In genomic region chr2:24970483-24971299, GRCh38 we compare ENCODE assay signal across 8 cellular contexts. TPM values are rescaled to one million over a fixed set of nuclear protein-coding genes. Genes with fewer than 3 reads are reported as not detected.
DNase-seq lines count a peak whose midpoint lies in the region; ATAC-seq and TF ChIP-seq lines count a peak whose summit lies in the region.

No MANE protein-coding gene starts in this region.

- ATAC-seq in mucosa of descending colon (no peak), GM18873 (IDR thresholded peaks at IDR 0.05; ENCODE audit: low FRiP score, unreplicated experiment) (no peak)

- intact Hi-C loops in mucosa of descending colon (cut with DNase I, micrococcal nuclease), result no loop called here

- H3K36me3 ChIP-seq in ES-I3 (ENCODE audit: insufficient read depth, low read length) (no peaks in the 10 kb centered on the region; the same call in 1 of the 2 replicates), mucosa of descending colon (ENCODE audit: low read depth) (no peaks in the 10 kb centered on the region)

- no peaks in the 10 kb centered on the region; the same call in 1 of the 2 replicates for H3K4me1 ChIP-seq in ES-I3 (ENCODE audit: insufficient read depth, low read length)
- H3K4me1 ChIP-seq in mucosa of descending colon (ENCODE audit: low read depth), result peaks cover 4% of the 10 kb centered on the region

- H3K9ac ChIP-seq in ES-I3 (ENCODE audit: low read depth, low read length), result peak overlapping the region; percentile 95

- peak; percentile 4 for DNase-seq in NCI-H146 treated with DMSO at 0.1 percent for 48 hours (lab: John Stamatoyannopoulos, UW; ENCODE audit: unreplicated experiment)
- DNase-seq in cerebellar cortex (ENCODE audit: low spot score), result peak; percentile 44
- DNase-seq in mucosa of descending colon, result peak in 2 of 3 donors; percentile 33 to 52
- no peak for DNase-seq in stimulated activated CD4-positive, alpha-beta T cell treated with anti-CD3 and anti-CD28 coated beads, Interleukin-4, amount 100 ng/mL, for 1 hour
- DNase-seq in NCI-H1092 treated with DMSO at 0.1 percent for 48 hours (lab: John Stamatoyannopoulos, UW), result no peak
- no peak for DNase-seq in SHP77 treated with DMSO at 0.1 percent for 48 hours (lab: John Stamatoyannopoulos, UW)

- no peak for TF ChIP-seq CTCF in mucosa of descending colon (IDR thresholded peaks at IDR 0.05)

- H3K9me3 ChIP-seq in ES-I3 (ENCODE audit: control insufficient read depth, insufficient read depth, low read length), result no peaks in the 10 kb centered on the region
- H3K9me3 ChIP-seq in mucosa of descending colon, result no peaks in the 10 kb centered on the region

- H3K4me3 ChIP-seq in mucosa of descending colon, result peak overlapping the region; percentile 50

RNA-seq across cellular contexts. Expression of gene DNAJC27, which starts 1.1 kb away (rescaled TPM):
- 10 to 100 TPM in 1 of 3 donors, 1 to 10 TPM in 2; 4.9 to 11.0 (median 6.4) TPM for total RNA-seq in mucosa of descending colon

RNA-seq across cellular contexts. Expression of gene ADCY3, which starts 50.7 kb away (rescaled TPM):
- total RNA-seq in mucosa of descending colon, result 10 to 100 TPM; 24.9 to 30.4 (median 25.3) TPM

Comparison
In these comparisons a context has a peak if more than half of its experiments do, and no peak if none do; other contexts are left out.
1. DNase-seq: peak in NCI-H146 treated with DMSO at 0.1 percent for 48 hours (single experiment), cerebellar cortex (single experiment) and mucosa of descending colon (2 of 3); none in stimulated activated CD4-positive, alpha-beta T cell treated with anti-CD3 and anti-CD28 coated beads, Interleukin-4, amount 100 ng/mL, for 1 hour (single experiment), NCI-H1092 treated with DMSO at 0.1 percent for 48 hours (single experiment) and SHP77 treated with DMSO at 0.1 percent for 48 hours (single experiment).